19 cellular contexts compared by ENCODE assay signal in the genomic region with DNA sequence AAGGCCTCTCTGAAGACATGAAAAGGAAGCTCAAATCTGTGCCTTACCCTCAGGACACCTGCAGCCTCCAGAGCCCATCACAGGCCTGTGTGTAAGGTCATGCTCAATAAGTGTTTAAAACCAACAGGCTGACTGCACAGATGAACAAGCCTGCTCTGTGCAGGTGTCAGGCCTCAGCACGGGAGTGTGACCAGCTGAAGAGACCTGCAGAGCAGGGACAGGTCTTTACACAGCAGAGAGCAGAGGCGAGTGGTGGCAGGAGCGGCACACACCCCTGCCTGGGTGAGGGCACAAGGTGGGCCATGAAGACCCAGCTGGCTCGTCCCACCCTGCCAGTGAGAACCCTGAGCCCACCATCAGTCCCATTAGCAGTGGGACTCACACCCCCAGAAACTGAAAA. TPM values are rescaled to one million over a fixed set of nuclear protein-coding genes. Genes with fewer than 3 reads are reported as not detected.
"Had no signal": no experiment of that assay in that cellular context is flagged by ENCODE, and none has a peak within 500 bp of the region (broad histone marks: within the 10 kb centered on the region; RNA-seq: fewer than 3 reads in every experiment).

No MANE protein-coding gene starts in this region.

- H3K4me1 Mint-ChIP-seq: mesothelial cell of epicardium had no signal

- H3K27me3 Mint-ChIP-seq: activated CD4-positive, alpha-beta memory T cell treated with anti-CD3 and anti-CD28 coated beads, Interleukin-2, amount 10 ng/mL, durations not matched to agents 7 days and 5 days; activated naive CD8-positive, alpha-beta T cell treated with anti-CD3 and anti-CD28 coated beads, Interleukin-2, amount 50 U/mL, for 24 hours; progenitor cell of endocrine pancreas had no signal

- H3K27me3 ChIP-seq: gastrocnemius medialis, heart left ventricle, right atrium auricular region, stomach, testis had no signal

- H3K4me1 ChIP-seq: gastrocnemius medialis, heart left ventricle, right atrium auricular region, stomach had no signal

- H3K27ac Mint-ChIP-seq: activated naive CD8-positive, alpha-beta T cell treated with anti-CD3 and anti-CD28 coated beads, Interleukin-2, amount 50 U/mL, for 24 hours; mesothelial cell of epicardium had no signal

- H3K27ac ChIP-seq: epithelial cell of prostate, gastrocnemius medialis, heart left ventricle, right atrium auricular region, stomach, testis, VCaP had no signal

- ATAC-seq: activated naive CD8-positive, alpha-beta T cell treated with anti-CD3 and anti-CD28 coated beads, Interleukin-2, amount 50 U/mL, for 24 hours; gastrocnemius medialis had no signal

- H3K9me3 ChIP-seq: gastrocnemius medialis, testis had no signal

- H3K4me3 Mint-ChIP-seq: activated CD4-positive, alpha-beta memory T cell treated with anti-CD3 and anti-CD28 coated beads, Interleukin-2, amount 10 ng/mL, durations not matched to agents 7 days and 5 days; activated naive CD8-positive, alpha-beta T cell treated with anti-CD3 and anti-CD28 coated beads, Interleukin-2, amount 50 U/mL, for 24 hours; mesothelial cell of epicardium had no signal

- H3K4me3 ChIP-seq: gastrocnemius medialis, heart left ventricle, right atrium auricular region, stomach, testis had no signal

- DNase-seq: activated CD4-positive, alpha-beta memory T cell treated with anti-CD3 and anti-CD28 coated beads, Interleukin-2, amount 10 ng/mL, durations not matched to agents 7 days and 5 days; activated naive CD4-positive, alpha-beta T cell treated with Interleukin-2 at 50 U/mL for 16 hours; activated naive CD8-positive, alpha-beta T cell treated with anti-CD3 and anti-CD28 coated beads, Interleukin-2, amount 50 U/mL, for 24 hours; activated T-cell treated with anti-CD3 and anti-CD28 coated beads for 4 hours; aorta; cerebellar nuclear complex; dermis blood vessel endothelial cell; gastrocnemius medialis; heart left ventricle; stimulated activated CD4-positive, alpha-beta T cell treated with anti-CD3 and anti-CD28 coated beads, Interleukin-4, amount 100 ng/mL, for 24 hours; stomach; T-helper 9 cell; testis had no signal

RNA-seq across cellular contexts. Expression of gene ROPN1B, which starts 56.9 kb away (rescaled TPM):
- total RNA-seq: activated CD4-positive, alpha-beta memory T cell treated with anti-CD3 and anti-CD28 coated beads, Interleukin-2, amount 10 ng/mL, durations not matched to agents 7 days and 5 days; dermis blood vessel endothelial cell; mesothelial cell of epicardium; progenitor cell of endocrine pancreas; skeletal muscle tissue; stomach had no signal
